ENCODE assay signal across 8 cellular contexts in genomic region chr11:9461068-9461759, GRCh38. TPM values are rescaled to one million over a fixed set of nuclear protein-coding genes. Genes with fewer than 3 reads are reported as not detected.
A peak's percentile ranks its signal among the peaks of the same experiment; 100 is the strongest.
DNase-seq lines count a peak whose midpoint lies in the region; ATAC-seq and TF ChIP-seq lines count a peak whose summit lies in the region.

No MANE protein-coding gene starts in this region.

- peaks cover 16% of the 10 kb centered on the region for H3K36me3 Mint-ChIP-seq in T-helper 2 cell treated with Interferon-gamma antibody and Interleukin-4, amounts not matched to agents 5 μg/mL and 100 μg/mL, for 36 hours (ENCODE audit: low read depth)

- TF ChIP-seq CTCF in hepatocyte (IDR thresholded peaks at IDR 0.05; ENCODE audit: poor library complexity) (no peak), retinal pigment epithelial cell (conservative IDR thresholded peaks at IDR 0.05; ENCODE audit: low read depth, low read length) (no peak)

- peak; percentile 55 for ATAC-seq in GM18502 (IDR thresholded peaks at IDR 0.05; ENCODE audit: poor library complexity, unreplicated experiment)
- ATAC-seq in HG02852 (IDR thresholded peaks at IDR 0.05; ENCODE audit: unreplicated experiment) = peak; percentile 54

- H3K4me1 ChIP-seq in hepatocyte (ENCODE audit: insufficient read depth) = peaks cover 13% of the 10 kb centered on the region

- peak overlapping the region; percentile 72 for H3K4me2 ChIP-seq in hepatocyte

- H3K79me2 ChIP-seq in hepatocyte = peaks cover 59% of the 10 kb centered on the region

- no peaks in the 10 kb centered on the region for H3K9me2 ChIP-seq in hepatocyte (replicated peaks; ENCODE audit: insufficient read depth)

- peak overlapping the region; percentile 96 for H3K27ac Mint-ChIP-seq in T-helper 2 cell treated with Interferon-gamma antibody and Interleukin-4, amounts not matched to agents 5 μg/mL and 100 μg/mL, for 36 hours

- H3K4me1 Mint-ChIP-seq in T-helper 2 cell treated with Interferon-gamma antibody and Interleukin-4, amounts not matched to agents 5 μg/mL and 100 μg/mL, for 36 hours (ENCODE audit: low read depth) = peaks cover 24% of the 10 kb centered on the region

- H4K20me1 ChIP-seq in hepatocyte (ENCODE audit: insufficient read depth, poor library complexity, severe bottlenecking) = no peaks in the 10 kb centered on the region

- peak overlapping the region; percentile 23 for H3K4me3 ChIP-seq in hepatocyte
- peak overlapping the region; percentile 52 for H3K4me3 ChIP-seq in retinal pigment epithelial cell (ENCODE audit: low read length)

- no peaks in the 10 kb centered on the region for H3K27me3 ChIP-seq in hepatocyte

- peak overlapping the region; percentile 94 for H3K4me3 Mint-ChIP-seq in T-helper 2 cell treated with Interferon-gamma antibody and Interleukin-4, amounts not matched to agents 5 μg/mL and 100 μg/mL, for 36 hours

- H3K9me3 Mint-ChIP-seq in T-helper 2 cell treated with Interferon-gamma antibody and Interleukin-4, amounts not matched to agents 5 μg/mL and 100 μg/mL, for 36 hours = no peaks in the 10 kb centered on the region

- under 1% methylated on average over 55 of the region's 57 CpGs for WGBS in hepatocyte (ENCODE audit: low lambda C conversion rate, missing lambda C conversion rate)

- H3K36me3 ChIP-seq in hepatocyte (replicated peaks; ENCODE audit: insufficient read depth, low read depth) = no peaks in the 10 kb centered on the region

- in situ Hi-C loops in KBM-7 (cut with MboI; ENCODE audit: low pct_unique_long_range_greater_than_20kb, low sequenced_read_pairs) = no loop called here

- DNase-seq in NCI-H146 (lab: John Stamatoyannopoulos, UW) (peak; percentile 91), astrocyte of the hippocampus (ENCODE audit: low read depth, low spot score) (peak; percentile 94), hepatocyte (ENCODE audit: low spot score) (peak; percentile 91), retinal pigment epithelial cell (ENCODE audit: low read depth) (peak; percentile 62), KBM-7 (no peak)
- DNase-seq in T-helper 2 cell treated with Interferon-gamma antibody and Interleukin-4, amounts not matched to agents 5 μg/mL and 100 μg/mL, for 36 hours (ENCODE audit: low spot score) = peak; percentile 75

- peak overlapping the region; percentile 99 for H3K27ac ChIP-seq in hepatocyte

- H3K9me3 ChIP-seq in hepatocyte (ENCODE audit: low read depth) = no peaks in the 10 kb centered on the region

- peak overlapping the region; percentile 45 for H2AFZ ChIP-seq in hepatocyte

- no peaks in the 10 kb centered on the region for H3K27me3 Mint-ChIP-seq in T-helper 2 cell treated with Interferon-gamma antibody and Interleukin-4, amounts not matched to agents 5 μg/mL and 100 μg/mL, for 36 hours (ENCODE audit: low read depth)

RNA-seq across cellular contexts. Expression of gene ZNF143, which starts 0.4 kb away (rescaled TPM):
- 36.1 and 47.1 TPM in 2 replicates for total RNA-seq in hepatocyte
- 20.9 and 21.8 TPM in 2 replicates for polyA plus RNA-seq in hepatocyte
